In genomic region chr15:43187544-43188155, GRCh38 we compare ENCODE assay signal across 8 cellular contexts. TPM values are rescaled to one million over a fixed set of nuclear protein-coding genes. Genes with fewer than 3 reads are reported as not detected.
DNase-seq lines count a peak whose midpoint lies in the region; ATAC-seq and TF ChIP-seq lines count a peak whose summit lies in the region.

No MANE protein-coding gene starts in this region.

- POLR2A ChIA-PET in BJ (lab: Charles Lee), result no interaction called here
- POLR2A ChIA-PET in PC-3 (lab: Charles Lee; ENCODE audit: unreplicated experiment), result no interaction called here

- BruUV-seq in PC-3 (replicated peaks; lab: Mats Ljungman, UMichigan), result no TSS peak

- H3K79me2 ChIP-seq in PC-3 (ENCODE audit: low read length), result peaks cover 6% of the 10 kb centered on the region; the same call in 1 of the 2 replicates

- intact Hi-C loops in PC-3 (cut with micrococcal nuclease) (loop anchor here (1.0 to 10.0 kb wide), 5 partner anchors 17 to 483 kb away; partner anchors contain the start of gene UBR1), posterior cingulate gyrus (cut with DNase I) (loop anchor here (5.0 to 10.0 kb wide), 2 partner anchors 83 to 100 kb away; partner anchors contain the start of gene UBR1)

- H3K4me3 Mint-ChIP-seq in nephron, result peak overlapping the region; percentile 73 to 83 (median 81)

- H3K27ac Mint-ChIP-seq in nephron, result no peak overlapping the region

- no peaks in the 10 kb centered on the region for H4K20me1 ChIP-seq in PC-3 (ENCODE audit: low read length)

- H3K27ac ChIP-seq in PC-3 (ENCODE audit: low read length), result no peak overlapping the region

- no peak for ATAC-seq in PC-3
- ATAC-seq in GM21526 (IDR thresholded peaks at IDR 0.05; ENCODE audit: low FRiP score, unreplicated experiment), result no peak
- no peak for ATAC-seq in GM18502 (IDR thresholded peaks at IDR 0.05; ENCODE audit: poor library complexity, unreplicated experiment)

- H2AFZ ChIP-seq in PC-3 (ENCODE audit: low read length), result no peak overlapping the region

- no peaks in the 10 kb centered on the region for H3K9me3 ChIP-seq in PC-3 (ENCODE audit: low read length)

- H3K27me3 ChIP-seq in BJ (ENCODE audit: control insufficient read depth, insufficient read depth, low read length) (no peaks in the 10 kb centered on the region), PC-3 (ENCODE audit: low read length) (no peaks in the 10 kb centered on the region)

- H3K4me3 ChIP-seq in BJ (ENCODE audit: low read depth, low read length) (no peak overlapping the region), PC-3 (ENCODE audit: low read length) (no peak overlapping the region)

- no peaks in the 10 kb centered on the region for H3K27me3 Mint-ChIP-seq in nephron (ENCODE audit: low read depth)

- H3K9ac ChIP-seq in PC-3 (ENCODE audit: low read length), result no peak overlapping the region

- CTCF ChIA-PET in BJ (lab: Yijun Ruan, JAX) (interaction anchor here (1.3 to 4.7 kb wide), 4 partner anchors 8 to 98 kb away, joined by 5 to 30 read pairs (median 16); no protein-coding TSS in a partner anchor), PC-3 (lab: Charles Lee) (no interaction called here)

- H3K36me3 ChIP-seq in BJ (ENCODE audit: control insufficient read depth, insufficient read depth, low read length) (peaks cover 5% of the 10 kb centered on the region), PC-3 (ENCODE audit: low read depth, low read length) (peaks cover 11% of the 10 kb centered on the region; the same call in 1 of the 2 replicates)

- H3K36me3 Mint-ChIP-seq in nephron (ENCODE audit: low read depth), result peaks cover 18% of the 10 kb centered on the region

- no peak overlapping the region; the same call in 1 of the 2 replicates for H3K4me2 ChIP-seq in PC-3 (ENCODE audit: low read length)

- peaks cover 24% of the 10 kb centered on the region for H3K4me1 ChIP-seq in PC-3 (ENCODE audit: insufficient read depth, low read length)

- DNase-seq in BJ (ENCODE audit: low read depth) (no peak), PC-3 (peak; percentile 76), dermis blood vessel endothelial cell (peak; percentile 78), posterior cingulate gyrus (no peak)

- no peaks in the 10 kb centered on the region for H3K9me2 ChIP-seq in PC-3 (replicated peaks; ENCODE audit: low read length)

- H3F3A ChIP-seq in PC-3 (ENCODE audit: low read length, unreplicated experiment), result no peaks in the 10 kb centered on the region

- peaks cover 10% of the 10 kb centered on the region for H3K4me1 Mint-ChIP-seq in nephron

- peak; percentile 67 for TF ChIP-seq CTCF in BJ (IDR thresholded peaks at IDR 0.05; ENCODE audit: insufficient read depth, low read depth, low read length)
- TF ChIP-seq CTCF in GM12874 (IDR thresholded peaks at IDR 0.05; ENCODE audit: insufficient read depth, low read depth, low read length), result peak; percentile 44; the same call in 1 of the 2 replicates
- TF ChIP-seq CTCF in PC-3 (conservative IDR thresholded peaks at IDR 0.05; ENCODE audit: low read depth, low read length), result peak; percentile 69
- TF ChIP-seq CTCF in nephron (IDR thresholded peaks at IDR 0.05; ENCODE audit: unreplicated experiment in 3 of 3), result peak; percentile 46 to 64 (median 50)

- H3K9me3 Mint-ChIP-seq in nephron, result no peaks in the 10 kb centered on the region

RNA-seq across cellular contexts. Expression of gene CCNDBP1, which starts 2.4 kb away (rescaled TPM):
- 76.5 and 86.5 TPM in 2 replicates for polyA plus RNA-seq in BJ (2011; rRNA removed)
- 22.2 and 34.4 TPM in 2 replicates for polyA minus RNA-seq in BJ (2011; rRNA and poly(A)+ RNA removed)
- 34.3 and 38.5 TPM in 2 replicates for total RNA-seq in PC-3 (2014; rRNA removed)
- 151 and 157 TPM in 2 replicates for total RNA-seq in dermis blood vessel endothelial cell

RNA-seq across cellular contexts. Expression of gene EPB42, which starts 33.2 kb away (rescaled TPM):
- not detected in 2 replicates for polyA plus RNA-seq in BJ (2011; rRNA removed)
- polyA minus RNA-seq in BJ (2011; rRNA and poly(A)+ RNA removed), result not detected in 2 replicates
- not detected in 2 replicates for total RNA-seq in PC-3 (2014; rRNA removed)
- not detected in 2 replicates for total RNA-seq in dermis blood vessel endothelial cell

RNA-seq across cellular contexts. Expression of gene TMEM62, which starts 54.3 kb away (rescaled TPM):
- 4.2 and 6.6 TPM in 2 replicates for polyA plus RNA-seq in BJ (2011; rRNA removed)
- 2.0 and 3.2 TPM in 2 replicates for polyA minus RNA-seq in BJ (2011; rRNA and poly(A)+ RNA removed)
- total RNA-seq in PC-3 (2014; rRNA removed) (19.6 and 31.6 TPM in 2 replicates), dermis blood vessel endothelial cell (21.3 and 21.4 TPM in 2 replicates)

Comparison
In these comparisons a context has a peak if more than half of its experiments do, and no peak if none do; other contexts are left out.
1. DNase-seq: peak in PC-3 (single experiment) and dermis blood vessel endothelial cell (single experiment); none in BJ (single experiment) and posterior cingulate gyrus (0 of 10).
2. Peak in every context shown above with its lines, with median percentiles within 50 percentile points of each other: CTCF ChIP-seq.